Comparison of ENCODE assay signal across 13 cellular contexts in the genomic region with DNA sequence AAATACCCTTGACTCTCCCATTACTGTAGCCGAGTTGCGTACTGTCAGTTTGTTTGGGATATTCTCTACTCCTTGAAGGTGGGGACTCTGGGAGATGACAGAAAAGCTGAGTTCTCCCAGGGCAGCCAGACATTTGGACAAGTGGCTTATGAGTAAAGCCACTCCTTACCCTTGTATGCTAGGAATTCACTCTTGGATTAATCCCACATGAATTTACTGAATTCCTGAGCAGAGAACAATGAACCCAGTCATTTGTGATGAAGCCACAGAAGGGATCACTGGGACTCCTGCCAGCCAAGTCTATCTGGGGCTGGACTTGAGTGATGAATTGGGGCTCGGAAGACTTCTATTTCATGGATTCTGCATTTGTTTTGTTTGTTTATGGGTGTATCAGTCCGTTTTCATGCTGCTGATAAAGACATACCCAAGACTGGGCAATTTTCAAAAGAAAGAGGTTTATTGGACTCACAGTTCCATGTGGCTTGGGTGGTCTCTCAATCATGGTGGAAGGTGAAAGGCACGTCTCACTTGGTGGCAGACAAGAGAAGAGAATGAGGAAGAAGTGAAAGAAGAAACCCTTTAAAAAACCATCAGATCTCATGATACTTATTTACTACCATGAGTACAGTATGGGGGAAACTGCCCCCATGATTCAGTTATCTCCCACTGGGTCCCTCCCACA. TPM values are rescaled to one million over a fixed set of nuclear protein-coding genes. Genes with fewer than 3 reads are reported as not detected.
DNase-seq lines count a peak whose midpoint lies in the region; TF ChIP-seq lines count a peak whose summit lies in the region.
"Had no signal": no experiment of that assay in that cellular context is flagged by ENCODE, and none has a peak within 500 bp of the region (broad histone marks: within the 10 kb centered on the region; RNA-seq: fewer than 3 reads in every experiment).

No MANE protein-coding gene starts in this region.

- no peaks in the 10 kb centered on the region for H3K9me3 Mint-ChIP-seq in activated naive CD4-positive, alpha-beta T cell treated with anti-CD3 and anti-CD28 coated beads for 36 hours
- H3K9me3 Mint-ChIP-seq: activated T-cell treated with anti-CD3 and anti-CD28 coated beads, Interleukin-2, amount 50 U/mL, for 24 hours; naive B cell had no signal

- peaks cover 2% of the 10 kb centered on the region for H3K27me3 Mint-ChIP-seq in activated naive CD4-positive, alpha-beta T cell treated with anti-CD3 and anti-CD28 coated beads for 36 hours (ENCODE audit: low read depth)

- DNase-seq in GM03348 (ENCODE audit: low spot score) (peak; percentile 90), SW 1271 (lab: John Stamatoyannopoulos, UW) (peak; percentile 38 to 57), fibroblast of villous mesenchyme (ENCODE audit: low read depth) (peak; percentile 14), skeletal muscle cell (ENCODE audit: low read depth) (peak; percentile 53), DMS 273 treated with DMSO at 0.1 percent for 48 hours (lab: John Stamatoyannopoulos, UW) (no peak), inferior parietal cortex (ENCODE audit: extremely low spot score) (no peak), NCI-H345 treated with DMSO at 0.1 percent for 48 hours (lab: John Stamatoyannopoulos, UW; ENCODE audit: unreplicated experiment) (no peak)
- no peak for DNase-seq in activated naive CD4-positive, alpha-beta T cell treated with anti-CD3 and anti-CD28 coated beads for 36 hours
- DNase-seq: activated T-cell treated with anti-CD3 and anti-CD28 coated beads, Interleukin-2, amount 50 U/mL, for 24 hours; effector memory CD4-positive, alpha-beta T cell; naive B cell; NCI-H187; T-helper 17 cell had no signal

- H3K27ac Mint-ChIP-seq in activated naive CD4-positive, alpha-beta T cell treated with anti-CD3 and anti-CD28 coated beads for 36 hours, result no peak overlapping the region
- H3K27ac Mint-ChIP-seq: activated T-cell treated with anti-CD3 and anti-CD28 coated beads, Interleukin-2, amount 50 U/mL, for 24 hours; naive B cell; T-helper 17 cell had no signal

- H3K4me3 Mint-ChIP-seq in activated naive CD4-positive, alpha-beta T cell treated with anti-CD3 and anti-CD28 coated beads for 36 hours, result no peak overlapping the region
- H3K4me3 Mint-ChIP-seq: activated T-cell treated with anti-CD3 and anti-CD28 coated beads, Interleukin-2, amount 50 U/mL, for 24 hours; naive B cell; T-helper 17 cell had no signal

- H3K36me3 Mint-ChIP-seq in activated naive CD4-positive, alpha-beta T cell treated with anti-CD3 and anti-CD28 coated beads for 36 hours (ENCODE audit: low read depth), result no peaks in the 10 kb centered on the region
- H3K36me3 Mint-ChIP-seq: naive B cell had no signal

- CTCF ChIA-PET in activated naive CD4-positive, alpha-beta T cell treated with anti-CD3 and anti-CD28 coated beads for 36 hours (lab: Charles Lee), result interaction anchor here (1.2 to 4.3 kb wide), 4 partner anchors 12 to 62 kb away, joined by 3 to 23 read pairs (median 8); no protein-coding TSS in a partner anchor

- peaks cover 2% of the 10 kb centered on the region for H3K4me1 Mint-ChIP-seq in activated naive CD4-positive, alpha-beta T cell treated with anti-CD3 and anti-CD28 coated beads for 36 hours (ENCODE audit: low read depth)

- intact Hi-C loops in activated naive CD4-positive, alpha-beta T cell treated with anti-CD3 and anti-CD28 coated beads for 36 hours (cut with micrococcal nuclease), result loop anchor here (5.0 kb wide), 1 partner anchor 70 kb away; no protein-coding TSS in a partner anchor

- no peak for TF ChIP-seq CTCF in fibroblast of villous mesenchyme (IDR thresholded peaks at IDR 0.05; ENCODE audit: insufficient read depth, low read depth, low read length)

- no peak overlapping the region for H3K4me3 ChIP-seq in fibroblast of villous mesenchyme (ENCODE audit: low read depth, low read length)
- H3K4me3 ChIP-seq in skeletal muscle cell (ENCODE audit: low read depth, low read length), result no peak overlapping the region

RNA-seq across cellular contexts. Expression of a gene that starts 25.1 kb away (rescaled TPM):
- under 0.01 TPM in 1 of 2 replicates, not detected in the other for total RNA-seq in fibroblast of villous mesenchyme
- total RNA-seq in activated naive CD4-positive, alpha-beta T cell treated with anti-CD3 and anti-CD28 coated beads for 36 hours, result not detected

RNA-seq across cellular contexts. Expression of a gene that starts 37.2 kb away (rescaled TPM):
- total RNA-seq in fibroblast of villous mesenchyme, result not detected in 2 replicates
- total RNA-seq in activated naive CD4-positive, alpha-beta T cell treated with anti-CD3 and anti-CD28 coated beads for 36 hours, result not detected
- total RNA-seq: T-helper 17 cell had no signal

RNA-seq across cellular contexts. Expression of a gene that starts 43.5 kb away (rescaled TPM):
- 10.6 and 16.0 TPM in 2 replicates for total RNA-seq in fibroblast of villous mesenchyme
- total RNA-seq in activated naive CD4-positive, alpha-beta T cell treated with anti-CD3 and anti-CD28 coated beads for 36 hours, result 1 to 10 TPM; 8.6 to 8.8 TPM

RNA-seq across cellular contexts. Expression of a gene that starts 45.6 kb away (rescaled TPM):
- total RNA-seq in fibroblast of villous mesenchyme, result 6.9 and 8.7 TPM in 2 replicates
- 1 to 10 TPM; 3.4 to 6.2 TPM for total RNA-seq in activated naive CD4-positive, alpha-beta T cell treated with anti-CD3 and anti-CD28 coated beads for 36 hours

Comparison
In these comparisons a context has a peak if more than half of its experiments do, and no peak if none do; other contexts are left out.
1. DNase-seq: peak in GM03348 (single experiment), SW 1271 (2 of 2), fibroblast of villous mesenchyme (single experiment) and skeletal muscle cell (single experiment); none in DMS 273 treated with DMSO at 0.1 percent for 48 hours (single experiment), inferior parietal cortex (single experiment), NCI-H345 treated with DMSO at 0.1 percent for 48 hours (single experiment) and activated naive CD4-positive, alpha-beta T cell treated with anti-CD3 and anti-CD28 coated beads for 36 hours (single experiment).